1 cellular context compared by ENCODE assay signal in the genomic region with DNA sequence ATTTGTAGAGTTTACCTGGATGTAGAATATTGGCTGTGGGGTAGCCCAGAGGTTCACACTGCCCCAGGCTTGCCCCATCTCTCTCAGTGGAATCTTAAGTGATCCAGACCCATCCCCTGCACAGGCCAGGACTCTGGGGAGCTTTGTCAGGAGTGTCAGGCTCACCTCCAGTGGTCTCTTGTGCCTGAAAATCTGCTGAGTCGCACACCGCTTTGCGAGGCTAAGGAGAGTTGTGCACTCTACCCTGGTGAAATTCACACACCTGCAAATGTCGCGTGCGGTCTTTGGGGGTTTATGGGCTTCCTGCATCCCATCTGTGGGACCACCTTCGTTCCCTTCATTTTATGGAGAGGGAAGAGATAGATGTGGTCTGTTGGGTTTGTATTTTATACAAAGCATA.
TF ChIP-seq lines count a peak whose summit lies in the region.

No MANE protein-coding gene starts in this region.

TF ChIP-seq in liver, 16 proteins besides CTCF, POLR2A, EP300 and RAD21 (continued from another document):
- TF ChIP-seq, protein P1, sequence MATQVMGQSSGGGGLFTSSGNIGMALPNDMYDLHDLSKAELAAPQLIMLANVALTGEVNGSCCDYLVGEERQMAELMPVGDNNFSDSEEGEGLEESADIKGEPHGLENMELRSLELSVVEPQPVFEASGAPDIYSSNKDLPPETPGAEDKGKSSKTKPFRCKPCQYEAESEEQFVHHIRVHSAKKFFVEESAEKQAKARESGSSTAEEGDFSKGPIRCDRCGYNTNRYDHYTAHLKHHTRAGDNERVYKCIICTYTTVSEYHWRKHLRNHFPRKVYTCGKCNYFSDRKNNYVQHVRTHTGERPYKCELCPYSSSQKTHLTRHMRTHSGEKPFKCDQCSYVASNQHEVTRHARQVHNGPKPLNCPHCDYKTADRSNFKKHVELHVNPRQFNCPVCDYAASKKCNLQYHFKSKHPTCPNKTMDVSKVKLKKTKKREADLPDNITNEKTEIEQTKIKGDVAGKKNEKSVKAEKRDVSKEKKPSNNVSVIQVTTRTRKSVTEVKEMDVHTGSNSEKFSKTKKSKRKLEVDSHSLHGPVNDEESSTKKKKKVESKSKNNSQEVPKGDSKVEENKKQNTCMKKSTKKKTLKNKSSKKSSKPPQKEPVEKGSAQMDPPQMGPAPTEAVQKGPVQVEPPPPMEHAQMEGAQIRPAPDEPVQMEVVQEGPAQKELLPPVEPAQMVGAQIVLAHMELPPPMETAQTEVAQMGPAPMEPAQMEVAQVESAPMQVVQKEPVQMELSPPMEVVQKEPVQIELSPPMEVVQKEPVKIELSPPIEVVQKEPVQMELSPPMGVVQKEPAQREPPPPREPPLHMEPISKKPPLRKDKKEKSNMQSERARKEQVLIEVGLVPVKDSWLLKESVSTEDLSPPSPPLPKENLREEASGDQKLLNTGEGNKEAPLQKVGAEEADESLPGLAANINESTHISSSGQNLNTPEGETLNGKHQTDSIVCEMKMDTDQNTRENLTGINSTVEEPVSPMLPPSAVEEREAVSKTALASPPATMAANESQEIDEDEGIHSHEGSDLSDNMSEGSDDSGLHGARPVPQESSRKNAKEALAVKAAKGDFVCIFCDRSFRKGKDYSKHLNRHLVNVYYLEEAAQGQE (IDR thresholded peaks at IDR 0.05): no peak
- TF ChIP-seq FOXA1 (IDR thresholded peaks at IDR 0.05) (no peak), TAF1 (conservative IDR thresholded peaks at IDR 0.05) (no peak), GABPA (IDR thresholded peaks at IDR 0.05 in 1 of 2, conservative IDR thresholded peaks at IDR 0.05 in 1 of 2) (no peak), RXRA (IDR thresholded peaks at IDR 0.05) (no peak), EGR1 (IDR thresholded peaks at IDR 0.05; ENCODE audit: low read depth in 2 of 2) (no peak), SP1 (IDR thresholded peaks at IDR 0.05) (no peak), YY1 (IDR thresholded peaks at IDR 0.05) (no peak), FOXA2 (IDR thresholded peaks at IDR 0.05) (no peak), NR2F2 (IDR thresholded peaks at IDR 0.05) (no peak)
TF ChIP-seq in liver: peak in this region for 0.
